Comparison of ENCODE assay signal across 8 cellular contexts in the genomic region with DNA sequence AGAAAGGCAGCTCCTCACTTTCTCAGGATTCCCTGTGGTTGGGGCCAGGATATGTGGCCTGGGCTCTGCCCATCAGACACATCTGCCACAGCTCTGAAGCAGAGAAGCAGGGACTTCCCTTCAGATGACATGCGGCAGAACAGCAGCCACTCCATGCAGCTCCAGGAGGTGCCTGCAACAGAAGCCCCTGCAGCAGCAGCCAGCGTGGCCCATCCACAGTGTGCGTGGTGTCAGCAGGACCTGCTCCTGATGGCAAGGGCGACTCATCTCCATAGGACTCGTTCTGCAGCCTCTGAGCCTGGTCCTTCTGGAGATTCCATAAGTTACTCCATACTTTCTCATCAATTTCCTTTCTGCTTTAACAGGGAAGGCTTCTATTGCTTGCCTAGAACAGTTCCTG.
"Had no signal": no experiment of that assay in that cellular context is flagged by ENCODE, and none has a peak within 500 bp of the region (broad histone marks: within the 10 kb centered on the region; RNA-seq: fewer than 3 reads in every experiment).

No MANE protein-coding gene starts in this region.

- H3K4me1 ChIP-seq: HAP-1 had no signal

- H3K36me3 ChIP-seq: HAP-1 had no signal

- H3K9me3 ChIP-seq: HAP-1 had no signal

- H3K4me2 ChIP-seq: KMS-11 had no signal

- H3K27ac ChIP-seq: GM23248, KMS-11 had no signal

- ATAC-seq: HCT116 had no signal

- H3K9ac ChIP-seq: GM23248, KMS-11 had no signal

- H3K4me3 ChIP-seq: GM23248, HAP-1 had no signal

- H2AFZ ChIP-seq: GM23248 had no signal

- DNase-seq: GM23248, GOT3, H7, HFFc6, KBM-7 had no signal
